Comparison of ENCODE assay signal across 17 cellular contexts in the genomic region with DNA sequence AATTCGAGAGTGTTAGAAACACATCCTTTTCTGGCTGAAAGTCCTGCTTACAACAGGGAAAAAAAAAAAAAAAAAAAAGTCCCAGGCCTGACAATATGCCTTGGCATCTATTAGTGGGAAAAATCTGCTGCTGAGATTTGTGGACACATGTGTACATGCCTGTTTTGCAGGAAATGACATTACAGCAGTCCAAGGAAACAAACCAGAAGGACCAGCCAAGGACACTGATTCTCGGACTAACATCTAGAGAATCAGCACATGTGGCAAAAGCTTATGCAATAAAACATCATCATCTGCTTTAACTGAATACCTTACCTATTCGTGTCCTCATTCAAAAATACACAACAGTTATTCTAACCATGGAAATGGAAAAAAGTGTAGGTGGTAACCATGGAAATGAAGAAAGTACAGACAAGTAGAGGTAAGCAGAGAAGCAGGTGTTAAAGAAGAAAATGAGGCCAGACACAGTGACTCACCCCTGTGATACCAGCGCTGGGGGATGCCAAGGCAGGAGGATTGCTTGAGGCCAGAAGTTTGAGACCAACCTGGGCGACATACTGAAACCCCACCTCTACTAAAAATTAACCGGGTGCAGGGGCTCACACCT. TPM values are rescaled to one million over a fixed set of nuclear protein-coding genes. Genes with fewer than 3 reads are reported as not detected.
DNase-seq lines count a peak whose midpoint lies in the region; ATAC-seq, FAIRE-seq and TF ChIP-seq lines count a peak whose summit lies in the region.
"Had no signal": no experiment of that assay in that cellular context is flagged by ENCODE, and none has a peak within 500 bp of the region (broad histone marks: within the 10 kb centered on the region; RNA-seq: fewer than 3 reads in every experiment).

No MANE protein-coding gene starts in this region.

- H3K4me3 Mint-ChIP-seq in activated T-cell treated with anti-CD3 and anti-CD28 coated beads, Interleukin-2, amount 50 U/mL, for 4 hours, result no peak overlapping the region
- H3K4me3 Mint-ChIP-seq in activated T-helper 17 cell treated with anti-CD3 and anti-CD28 coated beads, Interleukin-2, amount 50 U/mL, for 72 hours, result no peak overlapping the region
- no peak overlapping the region for H3K4me3 Mint-ChIP-seq in stimulated activated effector memory CD8-positive, alpha-beta T cell treated with anti-CD3 and anti-CD28 coated beads, Interleukin-12 subunit alpha, Interleukin-12 subunit beta, amount 100 ng/mL, for 72 hours

- no peak for TF ChIP-seq CTCF in prostate gland (IDR thresholded peaks at IDR 0.05)

- H3K27me3 ChIP-seq in prostate gland (replicated peaks; ENCODE audit: insufficient read depth) (no peaks in the 10 kb centered on the region), right cardiac atrium (ENCODE audit: control insufficient read depth, insufficient read depth) (no peaks in the 10 kb centered on the region)

- H3K4me1 ChIP-seq in prostate gland (replicated peaks) (no peaks in the 10 kb centered on the region), right cardiac atrium (ENCODE audit: control insufficient read depth, insufficient read depth, low read length) (no peaks in the 10 kb centered on the region)

- H3K27ac Mint-ChIP-seq in activated T-helper 17 cell treated with anti-CD3 and anti-CD28 coated beads, Interleukin-2, amount 50 U/mL, for 72 hours, result peak overlapping the region; percentile 10
- no peak overlapping the region for H3K27ac Mint-ChIP-seq in stimulated activated effector memory CD8-positive, alpha-beta T cell treated with anti-CD3 and anti-CD28 coated beads, Interleukin-12 subunit alpha, Interleukin-12 subunit beta, amount 100 ng/mL, for 72 hours

- 86% methylated on average over 6 of the region's 6 CpGs for WGBS in prostate gland
- WGBS in right cardiac atrium, result 79% methylated on average over 6 of the region's 6 CpGs

- TF ChIP-seq POLR2A in H54 (IDR thresholded peaks at IDR 0.05; ENCODE audit: low read depth, low read length), result no peak
- TF ChIP-seq POLR2A in prostate gland (IDR thresholded peaks at IDR 0.05), result no peak

- H3K27ac ChIP-seq in prostate gland (no peak overlapping the region), right cardiac atrium (ENCODE audit: low read length) (no peak overlapping the region)
- H3K27ac ChIP-seq: C4-2B, WERI-Rb-1 had no signal

- no peaks in the 10 kb centered on the region for H3K36me3 Mint-ChIP-seq in activated T-cell treated with anti-CD3 and anti-CD28 coated beads, Interleukin-2, amount 50 U/mL, for 4 hours (ENCODE audit: insufficient read depth)
- no peaks in the 10 kb centered on the region for H3K36me3 Mint-ChIP-seq in activated T-helper 17 cell treated with anti-CD3 and anti-CD28 coated beads, Interleukin-2, amount 50 U/mL, for 72 hours (ENCODE audit: low read depth)
- peaks cover 5% of the 10 kb centered on the region for H3K36me3 Mint-ChIP-seq in stimulated activated effector memory CD8-positive, alpha-beta T cell treated with anti-CD3 and anti-CD28 coated beads, Interleukin-12 subunit alpha, Interleukin-12 subunit beta, amount 100 ng/mL, for 72 hours

- FAIRE-seq in H54 (lab: Jason Lieb, UNC), result no peak
- FAIRE-seq: HTR-8/SVneo had no signal

- H3K4me3 ChIP-seq in prostate gland (no peak overlapping the region), right cardiac atrium (ENCODE audit: low read length) (no peak overlapping the region)

- no peaks in the 10 kb centered on the region for H3K27me3 Mint-ChIP-seq in activated T-cell treated with anti-CD3 and anti-CD28 coated beads, Interleukin-2, amount 50 U/mL, for 4 hours (ENCODE audit: low read depth)
- no peaks in the 10 kb centered on the region for H3K27me3 Mint-ChIP-seq in activated T-helper 17 cell treated with anti-CD3 and anti-CD28 coated beads, Interleukin-2, amount 50 U/mL, for 72 hours

- no peaks in the 10 kb centered on the region for H3K36me3 ChIP-seq in prostate gland
- H3K36me3 ChIP-seq: WERI-Rb-1 had no signal

- H3K9me3 Mint-ChIP-seq in activated T-cell treated with anti-CD3 and anti-CD28 coated beads, Interleukin-2, amount 50 U/mL, for 4 hours, result no peaks in the 10 kb centered on the region
- no peaks in the 10 kb centered on the region for H3K9me3 Mint-ChIP-seq in activated T-helper 17 cell treated with anti-CD3 and anti-CD28 coated beads, Interleukin-2, amount 50 U/mL, for 72 hours
- H3K9me3 Mint-ChIP-seq in stimulated activated effector memory CD8-positive, alpha-beta T cell treated with anti-CD3 and anti-CD28 coated beads, Interleukin-12 subunit alpha, Interleukin-12 subunit beta, amount 100 ng/mL, for 72 hours, result no peaks in the 10 kb centered on the region

- no peak for DNase-seq in activated T-cell treated with anti-CD3 and anti-CD28 coated beads, Interleukin-2, amount 50 U/mL, for 4 hours
- no peak for DNase-seq in activated T-cell treated with anti-CD3 and anti-CD28 coated beads for 4 hours
- peak; percentile 14 for DNase-seq in fibroblast of gingiva (ENCODE audit: low read depth)
- DNase-seq in stimulated activated effector memory CD8-positive, alpha-beta T cell treated with anti-CD3 and anti-CD28 coated beads, Interleukin-12 subunit alpha, Interleukin-12 subunit beta, amount 100 ng/mL, for 72 hours (ENCODE audit: low spot score in 2 of 2), result no peak
- no peak for DNase-seq in H54 (ENCODE audit: insufficient read length, low spot score)
- DNase-seq in prostate gland (ENCODE audit: low spot score), result no peak
- DNase-seq in right cardiac atrium, result no peak
- DNase-seq: activated gamma-delta T cell treated with Interleukin-2 at 50 U/mL for 16 hours, Calu3, KG1, NCI-H69, SK-N-SH, T-helper 2 cell, WERI-Rb-1 had no signal

- H3K4me1 Mint-ChIP-seq in activated T-cell treated with anti-CD3 and anti-CD28 coated beads, Interleukin-2, amount 50 U/mL, for 4 hours (ENCODE audit: low read depth), result peaks cover 10% of the 10 kb centered on the region
- peaks cover 4% of the 10 kb centered on the region for H3K4me1 Mint-ChIP-seq in activated T-helper 17 cell treated with anti-CD3 and anti-CD28 coated beads, Interleukin-2, amount 50 U/mL, for 72 hours
- H3K4me1 Mint-ChIP-seq in stimulated activated effector memory CD8-positive, alpha-beta T cell treated with anti-CD3 and anti-CD28 coated beads, Interleukin-12 subunit alpha, Interleukin-12 subunit beta, amount 100 ng/mL, for 72 hours, result no peaks in the 10 kb centered on the region

- ATAC-seq in activated T-cell treated with anti-CD3 and anti-CD28 coated beads, Interleukin-2, amount 50 U/mL, for 4 hours, result peak; percentile 58 to 71
- ATAC-seq in activated T-helper 17 cell treated with anti-CD3 and anti-CD28 coated beads, Interleukin-2, amount 50 U/mL, for 72 hours (replicated peaks), result peak; percentile 74
- ATAC-seq in stimulated activated effector memory CD8-positive, alpha-beta T cell treated with anti-CD3 and anti-CD28 coated beads, Interleukin-12 subunit alpha, Interleukin-12 subunit beta, amount 100 ng/mL, for 72 hours, result peak; percentile 53
- ATAC-seq in right cardiac atrium, result no peak

- no peaks in the 10 kb centered on the region for H3K9me3 ChIP-seq in prostate gland
- H3K9me3 ChIP-seq in right cardiac atrium (ENCODE audit: control insufficient read depth, low read length), result no peaks in the 10 kb centered on the region
- H3K9me3 ChIP-seq: SK-N-SH had no signal

- intact Hi-C loops in prostate gland (cut with DNase I) (no loop called here), right cardiac atrium (cut with DNase I) (no loop called here)

RNA-seq across cellular contexts. Expression of gene DPY19L3, which starts 9.4 kb away (rescaled TPM):
- total RNA-seq in activated T-cell treated with anti-CD3 and anti-CD28 coated beads, Interleukin-2, amount 50 U/mL, for 4 hours, result 10 to 100 TPM; 16.2 to 20.5 (median 17.1) TPM
- 10 to 100 TPM; 14.8 to 15.0 TPM for total RNA-seq in activated T-helper 17 cell treated with anti-CD3 and anti-CD28 coated beads, Interleukin-2, amount 50 U/mL, for 72 hours
- total RNA-seq in prostate gland, result 10 to 100 TPM; 53.0 to 66.5 TPM
- 10 to 100 TPM in 2 of 4 donors, 1 to 10 TPM in 2; 8.7 to 13.3 (median 11.3) TPM for total RNA-seq in right cardiac atrium
- 3.2 TPM for polyA plus RNA-seq in right cardiac atrium

RNA-seq across cellular contexts. Expression of gene ZNF507, which starts 50.7 kb away (rescaled TPM):
- 10 to 100 TPM; 26.0 to 27.4 (median 26.2) TPM for total RNA-seq in activated T-cell treated with anti-CD3 and anti-CD28 coated beads, Interleukin-2, amount 50 U/mL, for 4 hours
- 10 to 100 TPM; 22.1 to 27.5 TPM for total RNA-seq in activated T-helper 17 cell treated with anti-CD3 and anti-CD28 coated beads, Interleukin-2, amount 50 U/mL, for 72 hours
- total RNA-seq in prostate gland, result 10 to 100 TPM; 19.0 to 37.5 TPM
- total RNA-seq in right cardiac atrium, result 10 to 100 TPM; 13.9 to 19.5 (median 16.0) TPM
- polyA plus RNA-seq in right cardiac atrium, result 3.6 TPM

Comparison
In these comparisons a context has a peak if more than half of its experiments do, and no peak if none do; other contexts are left out.
1. ATAC-seq: peak in activated T-cell treated with anti-CD3 and anti-CD28 coated beads, Interleukin-2, amount 50 U/mL, for 4 hours (2 of 2), activated T-helper 17 cell treated with anti-CD3 and anti-CD28 coated beads, Interleukin-2, amount 50 U/mL, for 72 hours (single experiment) and stimulated activated effector memory CD8-positive, alpha-beta T cell treated with anti-CD3 and anti-CD28 coated beads, Interleukin-12 subunit alpha, Interleukin-12 subunit beta, amount 100 ng/mL, for 72 hours (single experiment); none in right cardiac atrium (0 of 2).